27 cellular contexts compared by ENCODE assay signal in genomic region chr10:129046074-129046681, GRCh38.
DNase-seq lines count a peak whose midpoint lies in the region; ATAC-seq and TF ChIP-seq lines count a peak whose summit lies in the region.
"Had no signal": no experiment of that assay in that cellular context is flagged by ENCODE, and none has a peak within 500 bp of the region (broad histone marks: within the 10 kb centered on the region; RNA-seq: fewer than 3 reads in every experiment).

No MANE protein-coding gene starts in this region.

- TF ChIP-seq CTCF in breast epithelium (IDR thresholded peaks at IDR 0.05) (no peak), MCF 10A (IDR thresholded peaks at IDR 0.05; ENCODE audit: unreplicated experiment) (no peak), thoracic aorta (IDR thresholded peaks at IDR 0.05) (no peak)

- peak overlapping the region; percentile 10 for H3K23ac ChIP-seq in neuronal stem cell (ENCODE audit: low read depth, low read length, poor library complexity)

- no peaks in the 10 kb centered on the region for H3K27me3 Mint-ChIP-seq in MCF 10A (ENCODE audit: insufficient read depth, unreplicated experiment)
- peaks cover 7% of the 10 kb centered on the region for H3K27me3 Mint-ChIP-seq in activated CD4-positive, alpha-beta memory T cell treated with anti-CD3 and anti-CD28 coated beads, Interleukin-2, amount 10 ng/mL, durations not matched to agents 7 days and 5 days
- H3K27me3 Mint-ChIP-seq: activated naive CD8-positive, alpha-beta T cell had no signal

- no peaks in the 10 kb centered on the region for H3K4me1 Mint-ChIP-seq in MCF 10A (ENCODE audit: insufficient read depth, unreplicated experiment)
- peaks cover 2% of the 10 kb centered on the region for H3K4me1 Mint-ChIP-seq in activated CD4-positive, alpha-beta memory T cell treated with anti-CD3 and anti-CD28 coated beads, Interleukin-2, amount 10 ng/mL, durations not matched to agents 7 days and 5 days
- H3K4me1 Mint-ChIP-seq: endodermal cell had no signal

- H3K4me3 ChIP-seq in breast epithelium (peak overlapping the region in 2 of 3 donors; percentile 10 to 57), neuronal stem cell (ENCODE audit: low read length in 2 of 2) (no peak overlapping the region), thoracic aorta (peak overlapping the region; percentile 35)
- H3K4me3 ChIP-seq: SK-N-MC had no signal

- no peak overlapping the region for H2BK5ac ChIP-seq in neuronal stem cell (ENCODE audit: low read length)

- H3K36me3 ChIP-seq in breast epithelium = no peaks in the 10 kb centered on the region
- H3K36me3 ChIP-seq in neuronal stem cell (replicated peaks in 1 of 2; ENCODE audit: control insufficient read depth in 2 of 2, insufficient read depth in 2 of 2, low read length in 2 of 2) = no peaks in the 10 kb centered on the region
- no peaks in the 10 kb centered on the region for H3K36me3 ChIP-seq in thoracic aorta
- H3K36me3 ChIP-seq: BE2C had no signal

- H3K27ac ChIP-seq in breast epithelium (no peak overlapping the region), neuronal stem cell (replicated peaks; ENCODE audit: low read length) (no peak overlapping the region), thoracic aorta (no peak overlapping the region)
- H3K27ac ChIP-seq: 22Rv1, SK-N-MC, VCaP had no signal

- no peak overlapping the region for H3K4me2 ChIP-seq in neuronal stem cell (ENCODE audit: insufficient read depth, low read length, poor library complexity, severe bottlenecking)

- no peaks in the 10 kb centered on the region for H3K79me1 ChIP-seq in neuronal stem cell (ENCODE audit: low read depth, low read length)

- no peak overlapping the region for H2AFZ ChIP-seq in neuronal stem cell (ENCODE audit: low read length)

- no peak overlapping the region for H2BK15ac ChIP-seq in neuronal stem cell (ENCODE audit: low read length)

- CTCF ChIA-PET in MCF 10A (lab: Yijun Ruan, JAX) = no interaction called here
- CTCF ChIA-PET in activated CD4-positive, alpha-beta memory T cell treated with anti-CD3 and anti-CD28 coated beads, Interleukin-2, amount 10 ng/mL, durations not matched to agents 7 days and 5 days (lab: Charles Lee) = no interaction called here

- no peak overlapping the region for H2AK5ac ChIP-seq in neuronal stem cell (ENCODE audit: low read depth, low read length)

- H3K18ac ChIP-seq in neuronal stem cell (ENCODE audit: low read length) = no peak overlapping the region

- H3K27me3 ChIP-seq in breast epithelium (no peaks in the 10 kb centered on the region), neuronal stem cell (ENCODE audit: control insufficient read depth in 3 of 3, insufficient read depth in 3 of 3, low read depth in 1 of 3, low read length in 3 of 3) (no peaks in the 10 kb centered on the region), thoracic aorta (replicated peaks; ENCODE audit: insufficient read depth) (no peaks in the 10 kb centered on the region)
- H3K27me3 ChIP-seq: BE2C had no signal

- no peak overlapping the region for H3K14ac ChIP-seq in neuronal stem cell (ENCODE audit: low read length)

- no peak overlapping the region for H3K27ac Mint-ChIP-seq in MCF 10A (ENCODE audit: low read depth, unreplicated experiment)
- H3K27ac Mint-ChIP-seq in activated CD4-positive, alpha-beta memory T cell treated with anti-CD3 and anti-CD28 coated beads, Interleukin-2, amount 10 ng/mL, durations not matched to agents 7 days and 5 days = no peak overlapping the region
- H3K27ac Mint-ChIP-seq: activated CD4-positive, alpha-beta T cell treated with anti-CD3 and anti-CD28 coated beads, Interleukin-2, amount 10 ng/mL, durations not matched to agents 7 days and 5 days; activated naive CD8-positive, alpha-beta T cell; activated T-helper 17 cell treated with anti-CD3 and anti-CD28 coated beads, Interleukin-2, amount 50 U/mL, for 72 hours; brain; endodermal cell; IgD-negative memory B cell; natural killer cell had no signal

- POLR2A ChIA-PET in MCF 10A (lab: Yijun Ruan, JAX) = no interaction called here
- POLR2A ChIA-PET in activated CD4-positive, alpha-beta memory T cell treated with anti-CD3 and anti-CD28 coated beads, Interleukin-2, amount 10 ng/mL, durations not matched to agents 7 days and 5 days (lab: Charles Lee) = no interaction called here

- DNase-seq in breast epithelium (ENCODE audit: low spot score in 2 of 2) = no peak
- no peak for DNase-seq in MCF 10A (ENCODE audit: unreplicated experiment)
- peak; percentile 42 for DNase-seq in left ventricle myocardium superior
- DNase-seq in neuronal stem cell (ENCODE audit: low spot score) = no peak
- no peak for DNase-seq in thoracic aorta (ENCODE audit: low spot score)
- no peak for DNase-seq in OCI-M2 (lab: John Stamatoyannopoulos, UW; ENCODE audit: unreplicated experiment)
- no peak for DNase-seq in activated CD4-positive, alpha-beta memory T cell treated with anti-CD3 and anti-CD28 coated beads, Interleukin-2, amount 10 ng/mL, durations not matched to agents 7 days and 5 days
- DNase-seq in SW480 (ENCODE audit: low spot score) = no peak
- DNase-seq: activated CD4-positive, alpha-beta T cell treated with anti-CD3 and anti-CD28 coated beads, Interleukin-2, amount 10 ng/mL, durations not matched to agents 7 days and 5 days; BE2C; endodermal cell; GF-D8; natural killer cell; NCI-H1436 treated with DMSO at 0.1 percent for 48 hours; NCI-H510A; NK-92 treated with Interleukin-12 subunit alpha and Interleukin-12 subunit beta, amount 100 ng/mL, for 24 hours; stimulated activated CD4-positive, alpha-beta T cell treated with anti-CD3 and anti-CD28 coated beads, Interleukin-4, amount 100 ng/mL, for 1 hour; stimulated activated naive CD4-positive, alpha-beta T cell; trophoblast cell had no signal

- no peaks in the 10 kb centered on the region for H3K9me3 ChIP-seq in breast epithelium
- H3K9me3 ChIP-seq in neuronal stem cell (replicated peaks in 1 of 2; ENCODE audit: control insufficient read depth in 2 of 2, insufficient read depth in 1 of 2, low read depth in 1 of 2, low read length in 2 of 2) = peaks cover 0 to 3% of the 10 kb centered on the region in 2 donors
- no peaks in the 10 kb centered on the region for H3K9me3 ChIP-seq in thoracic aorta
- H3K9me3 ChIP-seq: BE2C had no signal

- no CpG with 5 or more reads among the region's 26 CpGs for WGBS in neuronal stem cell (ENCODE audit: extremely low coverage in 2 of 2, insufficient read length in 2 of 2, insufficient replicate concordance in 1 of 2), 2 donors

- no peak overlapping the region for H4K8ac ChIP-seq in neuronal stem cell (ENCODE audit: low read depth, low read length)

- no peak overlapping the region for H4K91ac ChIP-seq in neuronal stem cell (ENCODE audit: low read depth, low read length, poor library complexity)

- no TSS peak for BruUV-seq in MCF 10A (replicated peaks; lab: Mats Ljungman, UMichigan)

- ATAC-seq in left ventricle myocardium superior = peak; percentile 56
- no peak for ATAC-seq in thoracic aorta (ENCODE audit: insufficient number of reproducible peaks, low FRiP score, low read depth)
- ATAC-seq: activated T-helper 17 cell treated with anti-CD3 and anti-CD28 coated beads, Interleukin-2, amount 50 U/mL, for 72 hours; HCT116; natural killer cell had no signal

- H3K4me1 ChIP-seq in breast epithelium (no peaks in the 10 kb centered on the region), neuronal stem cell (ENCODE audit: control insufficient read depth in 2 of 2, insufficient read depth in 1 of 2, low read depth in 1 of 2, low read length in 2 of 2) (peaks cover 0 to 9% of the 10 kb centered on the region in 2 donors), thoracic aorta (ENCODE audit: control insufficient read depth in 1 of 2, low read depth in 2 of 2) (peaks cover 11 to 15% of the 10 kb centered on the region in 2 donors)

- no peak overlapping the region for H3K9ac ChIP-seq in neuronal stem cell (ENCODE audit: low read depth, low read length, poor library complexity)

- H2BK12ac ChIP-seq in neuronal stem cell (ENCODE audit: low read length) = no peak overlapping the region

- no peak overlapping the region for H3K4me3 Mint-ChIP-seq in MCF 10A (ENCODE audit: unreplicated experiment)
- no peak overlapping the region for H3K4me3 Mint-ChIP-seq in activated CD4-positive, alpha-beta memory T cell treated with anti-CD3 and anti-CD28 coated beads, Interleukin-2, amount 10 ng/mL, durations not matched to agents 7 days and 5 days
- H3K4me3 Mint-ChIP-seq: activated CD4-positive, alpha-beta T cell treated with anti-CD3 and anti-CD28 coated beads, Interleukin-2, amount 10 ng/mL, durations not matched to agents 7 days and 5 days; activated naive CD8-positive, alpha-beta T cell; activated T-helper 17 cell treated with anti-CD3 and anti-CD28 coated beads, Interleukin-2, amount 50 U/mL, for 72 hours; endodermal cell; IgD-negative memory B cell; natural killer cell had no signal

- no peak overlapping the region for H3K4ac ChIP-seq in neuronal stem cell (ENCODE audit: low read length)

- intact Hi-C loops in breast epithelium (cut with DNase I; ENCODE audit: low total_unique reads) = no loop called here
- intact Hi-C loops in MCF 10A (cut with micrococcal nuclease) = no loop called here
- intact Hi-C loops in left ventricle myocardium superior (cut with micrococcal nuclease) = no loop called here

- no peak for TF ChIP-seq POLR2A in breast epithelium (IDR thresholded peaks at IDR 0.05)

- H2BK120ac ChIP-seq in neuronal stem cell (ENCODE audit: low read depth, low read length) = no peak overlapping the region

- no peaks in the 10 kb centered on the region for H3K9me3 Mint-ChIP-seq in MCF 10A (ENCODE audit: unreplicated experiment)
- no peaks in the 10 kb centered on the region for H3K9me3 Mint-ChIP-seq in activated CD4-positive, alpha-beta memory T cell treated with anti-CD3 and anti-CD28 coated beads, Interleukin-2, amount 10 ng/mL, durations not matched to agents 7 days and 5 days
- H3K9me3 Mint-ChIP-seq: activated CD4-positive, alpha-beta T cell treated with anti-CD3 and anti-CD28 coated beads, Interleukin-2, amount 10 ng/mL, durations not matched to agents 7 days and 5 days; activated T-helper 17 cell treated with anti-CD3 and anti-CD28 coated beads, Interleukin-2, amount 50 U/mL, for 72 hours; brain; endodermal cell; IgD-negative memory B cell; natural killer cell had no signal

- no peaks in the 10 kb centered on the region for H3K36me3 Mint-ChIP-seq in MCF 10A (ENCODE audit: insufficient read depth, unreplicated experiment)
- H3K36me3 Mint-ChIP-seq in activated CD4-positive, alpha-beta memory T cell treated with anti-CD3 and anti-CD28 coated beads, Interleukin-2, amount 10 ng/mL, durations not matched to agents 7 days and 5 days (ENCODE audit: low read depth) = no peaks in the 10 kb centered on the region
- H3K36me3 Mint-ChIP-seq: activated naive CD8-positive, alpha-beta T cell; brain; IgD-negative memory B cell; natural killer cell had no signal

Comparison
In these comparisons a context has a peak if more than half of its experiments do, and no peak if none do; other contexts are left out.
1. H3K4me3 ChIP-seq: peak in breast epithelium (2 of 3) and thoracic aorta (single experiment); none in neuronal stem cell (0 of 2).